In the genomic region with DNA sequence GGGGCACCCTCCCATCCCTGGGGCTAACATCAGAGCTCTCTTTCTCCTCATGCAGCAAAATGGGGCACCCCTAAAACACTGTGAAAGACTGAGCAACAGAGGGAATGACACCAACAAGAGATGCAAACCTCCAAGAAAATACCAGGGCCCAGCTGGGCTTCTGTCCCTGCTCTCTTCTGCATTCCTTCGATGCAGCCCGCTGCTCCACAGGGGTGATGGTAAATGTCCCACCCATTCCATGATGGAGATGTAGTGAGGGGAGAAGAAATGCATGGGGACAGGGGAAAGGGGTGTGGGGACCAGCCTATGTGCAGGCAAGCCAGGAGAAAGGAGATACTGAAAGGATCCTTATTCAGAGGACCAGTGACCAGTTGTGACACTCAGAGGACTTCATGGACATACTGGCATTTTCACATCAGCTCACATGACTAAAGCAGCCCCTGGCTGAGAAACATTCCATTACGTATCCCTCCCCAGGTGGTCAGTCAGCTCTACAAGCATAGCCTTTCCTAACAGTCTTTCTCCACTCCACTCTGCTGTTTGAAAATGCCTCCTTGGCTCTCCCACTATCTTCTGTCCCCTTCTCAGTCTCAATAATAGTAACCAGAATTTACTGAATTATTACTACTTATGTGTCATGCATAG, we compare ENCODE assay signal across 18 cellular contexts.
"Had no signal": no experiment of that assay in that cellular context is flagged by ENCODE, and none has a peak within 500 bp of the region (broad histone marks: within the 10 kb centered on the region; RNA-seq: fewer than 3 reads in every experiment).

No MANE protein-coding gene starts in this region.

- FAIRE-seq: urothelium cell line had no signal

- H3K27me3 ChIP-seq: tibial nerve had no signal

- DNase-seq: activated CD4-positive, alpha-beta T cell treated with anti-CD3 and anti-CD28 coated beads, Interleukin-2, amount 10 ng/mL, durations not matched to agents 7 days and 5 days; activated CD4-positive, CD25-positive, alpha-beta regulatory T cell treated with anti-CD3 and anti-CD28 coated beads, Interleukin-2, amount 50 U/mL, for 72 hours; activated CD8-positive, alpha-beta memory T cell treated with anti-CD3 and anti-CD28 coated beads, Interleukin-2, amount 10 ng/mL, durations not matched to agents 7 days and 5 days; activated CD8-positive, alpha-beta T cell treated with anti-CD3 and anti-CD28 coated beads for 36 hours; activated effector memory CD4-positive, alpha-beta T cell treated with anti-CD3 and anti-CD28 coated beads, Interleukin-2, amount 50 U/mL, for 16 hours; activated naive CD4-positive, alpha-beta T cell treated with anti-CD3 and anti-CD28 coated beads, Interleukin-2, amount 10 ng/mL, durations not matched to agents 7 days and 5 days; activated T-cell treated with anti-CD3 and anti-CD28 coated beads for 4 hours; caudate nucleus; effector memory CD8-positive, alpha-beta T cell; nephron progenitor cell; nucleus accumbens; stimulated activated CD4-positive, alpha-beta T cell treated with anti-CD3 and anti-CD28 coated beads, Interleukin-4, amount 100 ng/mL, for 24 hours; stimulated activated naive CD4-positive, alpha-beta T cell treated with Interleukin-2 at 50 U/mL for 16 hours; substantia nigra; T-cell had no signal

- H3K27ac ChIP-seq: tibial nerve, VCaP had no signal

- H3K4me3 ChIP-seq: tibial nerve had no signal

- H3K36me3 ChIP-seq: tibial nerve had no signal

- ATAC-seq: activated CD8-positive, alpha-beta memory T cell treated with anti-CD3 and anti-CD28 coated beads, Interleukin-2, amount 10 ng/mL, durations not matched to agents 7 days and 5 days; activated CD8-positive, alpha-beta T cell treated with anti-CD3 and anti-CD28 coated beads for 36 hours; effector memory CD8-positive, alpha-beta T cell; T-cell had no signal
